ENCODE assay signal across 22 cellular contexts in genomic region chr12:1419849-1420371, GRCh38.
"Had no signal": no experiment of that assay in that cellular context is flagged by ENCODE, and none has a peak within 500 bp of the region (broad histone marks: within the 10 kb centered on the region; RNA-seq: fewer than 3 reads in every experiment).

No MANE protein-coding gene starts in this region.

- H3K27ac ChIP-seq: epithelial cell of prostate, esophagus muscularis mucosa, gastroesophageal sphincter, spleen, tibial artery, upper lobe of right lung, vagina had no signal

- H3K27me3 ChIP-seq: esophagus muscularis mucosa, gastroesophageal sphincter, spleen, tibial artery, upper lobe of right lung, vagina had no signal

- H3K27ac Mint-ChIP-seq: dendritic cell treated with granulocyte-macrophage colony-stimulating factor and Interleukin-4, amounts not matched to agents 40 ng/mL and 50 ng/mL, for 4 days; effector memory CD8-positive, alpha-beta T cell; naive thymus-derived CD8-positive, alpha-beta T cell; stimulated activated memory B cell treated with anti-CD40 and anti-IgM and Interleukin-4, amounts not matched to agents 10 μg/mL and 1 μg/mL and 100 μg/mL, for 72 hours; stimulated activated naive CD8-positive, alpha-beta T cell treated with anti-CD3 and anti-CD28 coated beads, Interleukin-15, Interleukin-2, amounts not matched to agents 100 ng/mL and 50 ng/mL, for 24 hours had no signal

- H3K4me1 ChIP-seq: spleen, tibial artery, upper lobe of right lung, vagina had no signal

- H3K4me3 ChIP-seq: esophagus muscularis mucosa, gastroesophageal sphincter, lung, spleen, tibial artery, upper lobe of right lung, vagina had no signal

- H3K36me3 ChIP-seq: upper lobe of right lung, vagina had no signal

- DNase-seq: effector memory CD8-positive, alpha-beta T cell; foreskin fibroblast; glutamatergic neuron; kidney; left colon; left ventricle myocardium superior; naive thymus-derived CD8-positive, alpha-beta T cell; spleen; stimulated activated CD4-positive, alpha-beta T cell treated with anti-CD3 and anti-CD28 coated beads, Interleukin-15, amount 100 ng/mL, for 24 hours; stimulated activated CD4-positive, alpha-beta T cell treated with anti-CD3 and anti-CD28 coated beads, Interleukin-1b, Interleukin-23, amount 100 ng/mL, for 48 hours; stimulated activated CD4-positive, alpha-beta T cell treated with anti-CD3 and anti-CD28 coated beads, Interleukin-4, amount 100 ng/mL, for 24 hours; tibial artery; upper lobe of right lung had no signal

- ATAC-seq: effector memory CD8-positive, alpha-beta T cell; gastroesophageal sphincter; left colon; left ventricle myocardium superior; naive thymus-derived CD8-positive, alpha-beta T cell; sciatic nerve; stimulated activated memory B cell treated with anti-CD40 and anti-IgM and Interleukin-4, amounts not matched to agents 10 μg/mL and 1 μg/mL and 100 μg/mL, for 72 hours; upper lobe of right lung had no signal

- H3K27me3 Mint-ChIP-seq: dendritic cell treated with granulocyte-macrophage colony-stimulating factor and Interleukin-4, amounts not matched to agents 40 ng/mL and 50 ng/mL, for 4 days; effector memory CD8-positive, alpha-beta T cell; naive thymus-derived CD8-positive, alpha-beta T cell; stimulated activated memory B cell treated with anti-CD40 and anti-IgM and Interleukin-4, amounts not matched to agents 10 μg/mL and 1 μg/mL and 100 μg/mL, for 72 hours; stimulated activated naive CD8-positive, alpha-beta T cell treated with anti-CD3 and anti-CD28 coated beads, Interleukin-15, Interleukin-2, amounts not matched to agents 100 ng/mL and 50 ng/mL, for 24 hours had no signal

- H3K4me3 Mint-ChIP-seq: dendritic cell treated with granulocyte-macrophage colony-stimulating factor and Interleukin-4, amounts not matched to agents 40 ng/mL and 50 ng/mL, for 4 days; effector memory CD8-positive, alpha-beta T cell; naive thymus-derived CD8-positive, alpha-beta T cell; stimulated activated memory B cell treated with anti-CD40 and anti-IgM and Interleukin-4, amounts not matched to agents 10 μg/mL and 1 μg/mL and 100 μg/mL, for 72 hours; stimulated activated naive CD8-positive, alpha-beta T cell treated with anti-CD3 and anti-CD28 coated beads, Interleukin-15, Interleukin-2, amounts not matched to agents 100 ng/mL and 50 ng/mL, for 24 hours had no signal
